Comparison of ENCODE assay signal across 8 cellular contexts in genomic region chr14:34460841-34461240, GRCh38. TPM values are rescaled to one million over a fixed set of nuclear protein-coding genes. Genes with fewer than 3 reads are reported as not detected.
DNase-seq lines count a peak whose midpoint lies in the region; ATAC-seq and TF ChIP-seq lines count a peak whose summit lies in the region.

No MANE protein-coding gene starts in this region.

- WGBS in esophagus squamous epithelium, 2 donors, result 17% methylated on average over 2 of the region's 2 CpGs
- 24 to 34% (median 27%) methylated on average over 2 of the region's 2 CpGs for WGBS in psoas muscle, 3 donors

- H3K36me3 ChIP-seq in GM06990 (ENCODE audit: control insufficient read depth, insufficient read depth, low read length), result no peaks in the 10 kb centered on the region
- H3K36me3 ChIP-seq in RWPE2 (ENCODE audit: low read depth), result peaks cover 18% of the 10 kb centered on the region
- peaks cover 4 to 9% (median 6%) of the 10 kb centered on the region in 3 donors for H3K36me3 ChIP-seq in esophagus squamous epithelium
- peaks cover 0 to 13% of the 10 kb centered on the region in 2 donors for H3K36me3 ChIP-seq in psoas muscle (ENCODE audit: insufficient read depth in 1 of 2, low read depth in 1 of 2)

- H3K27ac ChIP-seq in RWPE2 (ENCODE audit: poor library complexity, severe bottlenecking) (peak overlapping the region; percentile 64), esophagus squamous epithelium (peak overlapping the region; percentile 93 to 98 (median 97)), psoas muscle (peak overlapping the region; percentile 93)

- H3K4me1 ChIP-seq in RWPE2 (ENCODE audit: insufficient read depth, poor library complexity, severe bottlenecking) (peaks cover 12% of the 10 kb centered on the region), esophagus squamous epithelium (peaks cover 0 to 40% (median 11%) of the 10 kb centered on the region in 3 donors), psoas muscle (peaks cover 18% of the 10 kb centered on the region)

- H3K27me3 ChIP-seq in GM06990 (replicated peaks; ENCODE audit: control insufficient read depth, insufficient read depth, low read length), result no peaks in the 10 kb centered on the region
- H3K27me3 ChIP-seq in RWPE2 (ENCODE audit: insufficient read depth, poor library complexity, severe bottlenecking), result no peaks in the 10 kb centered on the region
- H3K27me3 ChIP-seq in esophagus squamous epithelium, result no peaks in the 10 kb centered on the region
- H3K27me3 ChIP-seq in psoas muscle (ENCODE audit: insufficient read depth in 3 of 3, low read length in 2 of 3), result no peaks in the 10 kb centered on the region

- no peak for DNase-seq in GM06990 (ENCODE audit: extremely low read depth, insufficient read length)
- no peak for DNase-seq in RWPE2 (ENCODE audit: low spot score)
- no peak for DNase-seq in esophagus squamous epithelium (lab: John Stamatoyannopoulos, UW)
- no peak for DNase-seq in psoas muscle
- no peak for DNase-seq in NCI-H1048 (lab: John Stamatoyannopoulos, UW)
- DNase-seq in HT-29 (ENCODE audit: low spot score), result no peak
- DNase-seq in activated CD4-positive, alpha-beta T cell treated with anti-CD3 and anti-CD28 coated beads, Interleukin-2, amount 50 U/mL, for 1 hour, result no peak
- DNase-seq in NCI-H524 treated with DMSO at 0.1 percent for 48 hours (lab: John Stamatoyannopoulos, UW), result no peak

- TF ChIP-seq CTCF in GM06990 (IDR thresholded peaks at IDR 0.05; ENCODE audit: insufficient read depth, low read length, poor library complexity, severe bottlenecking) (no peak), RWPE2 (IDR thresholded peaks at IDR 0.05; ENCODE audit: poor library complexity, severe bottlenecking) (no peak), esophagus squamous epithelium (IDR thresholded peaks at IDR 0.05) (no peak), psoas muscle (IDR thresholded peaks at IDR 0.05) (no peak)

- intact Hi-C loops in esophagus squamous epithelium (cut with DNase I) (no loop called here), psoas muscle (cut with DNase I) (loop anchor here (5.0 kb wide), 1 partner anchor 76 kb away; the partner anchor contains the start of gene EAPP (in 2 of the 2))

- no peak for ATAC-seq in RWPE2 (ENCODE audit: low read depth)
- no peak for ATAC-seq in psoas muscle

- TF ChIP-seq POLR2A in esophagus squamous epithelium (IDR thresholded peaks at IDR 0.05), result no peak

- H3K4me3 ChIP-seq in GM06990 (replicated peaks; ENCODE audit: low read depth, low read length) (peak overlapping the region; percentile 89), RWPE2 (ENCODE audit: severe bottlenecking) (peak overlapping the region; percentile 73), esophagus squamous epithelium (peak overlapping the region; percentile 77 to 93 (median 88)), psoas muscle (peak overlapping the region; percentile 80)

- H3K9me3 ChIP-seq in RWPE2 (ENCODE audit: severe bottlenecking), result no peaks in the 10 kb centered on the region
- H3K9me3 ChIP-seq in esophagus squamous epithelium, result no peaks in the 10 kb centered on the region
- H3K9me3 ChIP-seq in psoas muscle, result no peaks in the 10 kb centered on the region

RNA-seq across cellular contexts. Expression of gene SPTSSA, which starts 1.2 kb away (rescaled TPM):
- 10 to 100 TPM in 3 of 4 donors, 1 to 10 TPM in 1; 9.4 to 35.0 (median 17.3) TPM for total RNA-seq in esophagus squamous epithelium
- total RNA-seq in psoas muscle, result 10 to 100 TPM in 3 of 4 donors, 1 to 10 TPM in 1; 9.0 to 25.2 (median 18.9) TPM
- 10 to 100 TPM; 25.4 to 32.9 (median 28.5) TPM for polyA plus RNA-seq in psoas muscle
- 4.6 and 6.4 TPM in 2 replicates for total RNA-seq in HT-29 (2014; rRNA removed; shearing (Covaris generic))
